Comparison of ENCODE assay signal across 8 cellular contexts in genomic region chr3:117278424-117279190, GRCh38.
A peak's percentile ranks its signal among the peaks of the same experiment; 100 is the strongest.
DNase-seq lines count a peak whose midpoint lies in the region; ATAC-seq lines count a peak whose summit lies in the region.

No MANE protein-coding gene starts in this region.

- DNase-seq in AG08395 (ENCODE audit: low spot score) (peak; percentile 2), epithelial cell of prostate (ENCODE audit: low read depth, low spot score) (peak; percentile 14), dedifferentiated amniotic fluid mesenchymal stem cell (ENCODE audit: extremely low spot score) (no peak), C1 segment of cervical spinal cord (lab: John Stamatoyannopoulos, UW) (no peak), cerebellar cortex (ENCODE audit: low spot score) (no peak), HUDEP-2 (lab: John Stamatoyannopoulos, UW; ENCODE audit: unreplicated experiment in 76 of 76) (no peak)

- ATAC-seq in GM19438 (IDR thresholded peaks at IDR 0.05; ENCODE audit: low read depth, unreplicated experiment), result peak; percentile 75
- peak; percentile 90 for ATAC-seq in HG03439 (IDR thresholded peaks at IDR 0.05; ENCODE audit: unreplicated experiment)

- no peak overlapping the region for H3K27ac ChIP-seq in epithelial cell of prostate

Comparison
In these comparisons a context has a peak if more than half of its experiments do, and no peak if none do; other contexts are left out.
1. DNase-seq: peak in AG08395 (single experiment) and epithelial cell of prostate (single experiment); none in dedifferentiated amniotic fluid mesenchymal stem cell (single experiment), C1 segment of cervical spinal cord (0 of 14), cerebellar cortex (single experiment) and HUDEP-2 (0 of 76).